In the genomic region with DNA sequence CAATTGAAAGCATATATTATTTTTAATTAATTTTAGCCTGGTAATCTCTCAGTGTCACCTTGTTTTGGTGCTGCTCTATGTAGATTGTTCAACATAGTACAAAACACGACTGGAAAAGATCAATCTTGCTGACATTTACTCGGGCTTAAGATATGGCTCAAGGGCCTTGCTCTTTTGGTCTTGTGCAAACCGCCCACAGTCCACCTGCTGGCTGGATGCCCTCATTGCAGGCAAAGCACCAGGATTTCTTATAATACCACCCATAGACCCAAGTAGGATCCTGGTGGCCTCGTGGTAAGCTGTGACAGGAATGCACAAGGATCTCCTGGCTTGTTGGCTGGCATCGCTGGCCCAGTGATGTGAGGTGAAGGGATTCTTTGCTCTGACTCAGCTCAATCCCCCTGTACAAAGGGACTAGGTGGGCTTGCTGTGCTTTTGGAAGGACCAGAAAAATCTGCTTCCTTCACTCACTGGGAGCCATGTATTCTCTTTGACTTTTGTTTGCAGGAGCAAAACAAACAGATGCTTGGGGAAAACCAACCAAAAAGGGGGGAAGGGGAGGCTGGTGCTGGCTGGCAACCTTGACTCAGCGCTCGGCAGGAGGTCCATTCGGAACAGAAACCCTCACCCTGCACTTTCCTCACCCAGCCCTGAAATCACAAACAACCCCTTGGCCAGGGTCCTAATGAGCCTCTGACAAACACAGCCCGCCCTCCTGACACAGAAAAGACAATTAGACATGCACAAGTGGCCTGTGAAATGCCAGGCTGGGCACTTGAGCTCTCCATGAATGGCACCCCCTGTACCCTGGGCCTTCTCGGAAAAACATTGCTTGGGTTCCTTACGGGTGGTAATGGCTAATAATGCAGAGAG, we compare ENCODE assay signal across 1 cellular context.
TF ChIP-seq lines count a peak whose summit lies in the region.

No MANE protein-coding gene starts in this region.

TF ChIP-seq in HepG2, 621 proteins besides CTCF, POLR2A, EP300 and RAD21 (continued from another document and continues in another):
- TF ChIP-seq, protein P1, sequence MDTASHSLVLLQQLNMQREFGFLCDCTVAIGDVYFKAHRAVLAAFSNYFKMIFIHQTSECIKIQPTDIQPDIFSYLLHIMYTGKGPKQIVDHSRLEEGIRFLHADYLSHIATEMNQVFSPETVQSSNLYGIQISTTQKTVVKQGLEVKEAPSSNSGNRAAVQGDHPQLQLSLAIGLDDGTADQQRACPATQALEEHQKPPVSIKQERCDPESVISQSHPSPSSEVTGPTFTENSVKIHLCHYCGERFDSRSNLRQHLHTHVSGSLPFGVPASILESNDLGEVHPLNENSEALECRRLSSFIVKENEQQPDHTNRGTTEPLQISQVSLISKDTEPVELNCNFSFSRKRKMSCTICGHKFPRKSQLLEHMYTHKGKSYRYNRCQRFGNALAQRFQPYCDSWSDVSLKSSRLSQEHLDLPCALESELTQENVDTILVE (CRISPR knock-in tag; IDR thresholded peaks at IDR 0.05): no peak
- TF ChIP-seq ZNF772 (CRISPR knock-in tag; IDR thresholded peaks at IDR 0.05) (no peak), YY1 (IDR thresholded peaks at IDR 0.05; ENCODE audit: insufficient read depth, insufficient replicate concordance, low read depth, low read length) (no peak), ZNF781 (CRISPR knock-in tag; IDR thresholded peaks at IDR 0.05; ENCODE audit: borderline replicate concordance, not compliant biosample characterization) (no peak), SMARCE1 (IDR thresholded peaks at IDR 0.05; ENCODE audit: borderline replicate concordance) (no peak), ZNF605 (CRISPR knock-in tag; IDR thresholded peaks at IDR 0.05) (no peak), SIN3B (IDR thresholded peaks at IDR 0.05; ENCODE audit: low read length) (no peak), KLF12 (CRISPR knock-in tag; IDR thresholded peaks at IDR 0.05; ENCODE audit: borderline replicate concordance) (peak; percentile 95; the same call in 1 of the 2 replicates), PITX1 (CRISPR knock-in tag; IDR thresholded peaks at IDR 0.05) (no peak), JUNB (CRISPR knock-in tag; IDR thresholded peaks at IDR 0.05; ENCODE audit: borderline replicate concordance) (no peak), ZNF143 (CRISPR knock-in tag; IDR thresholded peaks at IDR 0.05) (no peak), ZNF232 (CRISPR knock-in tag; IDR thresholded peaks at IDR 0.05; ENCODE audit: borderline replicate concordance) (no peak), MIXL1 (CRISPR knock-in tag; IDR thresholded peaks at IDR 0.05) (no peak), ZNF34 (CRISPR knock-in tag; IDR thresholded peaks at IDR 0.05; ENCODE audit: borderline replicate concordance) (no peak), ZBTB21 (CRISPR knock-in tag; IDR thresholded peaks at IDR 0.05) (no peak), KLF13 (CRISPR knock-in tag; IDR thresholded peaks at IDR 0.05) (no peak), ZNF234 (CRISPR knock-in tag; conservative IDR thresholded peaks at IDR 0.05) (no peak), REPIN1 (CRISPR knock-in tag; IDR thresholded peaks at IDR 0.05; ENCODE audit: borderline replicate concordance, low read depth) (0 out of 2 replicates have a peak, but pooled peaks have one; percentile 38), NFATC3 (CRISPR knock-in tag; IDR thresholded peaks at IDR 0.05) (no peak), TRIM24 (CRISPR knock-in tag; IDR thresholded peaks at IDR 0.05) (no peak), TOE1 (CRISPR knock-in tag; IDR thresholded peaks at IDR 0.05) (no peak), SNRNP70 (IDR thresholded peaks at IDR 0.05; ENCODE audit: low read depth, low read length) (no peak), XBP1 (CRISPR knock-in tag; IDR thresholded peaks at IDR 0.05) (no peak), LCORL (IDR thresholded peaks at IDR 0.05) (no peak), LCORL (CRISPR knock-in tag; IDR thresholded peaks at IDR 0.05) (peak; percentile 26; the same call in 1 of the 2 replicates), KDM4B (CRISPR knock-in tag; IDR thresholded peaks at IDR 0.05) (no peak), KLF16 (CRISPR knock-in tag; IDR thresholded peaks at IDR 0.05) (peak in 1 of 2 experiments; percentile 55; a peak in 2 of 4 replicates), SP5 (CRISPR knock-in tag; IDR thresholded peaks at IDR 0.05; ENCODE audit: borderline replicate concordance, low read depth) (no peak), ZNF136 (CRISPR knock-in tag; IDR thresholded peaks at IDR 0.05; ENCODE audit: low read depth) (no peak), SATB2 (CRISPR knock-in tag; IDR thresholded peaks at IDR 0.05) (no peak), ZNF614 (CRISPR knock-in tag; IDR thresholded peaks at IDR 0.05; ENCODE audit: borderline replicate concordance) (no peak), SIX1 (CRISPR knock-in tag; IDR thresholded peaks at IDR 0.05; ENCODE audit: borderline replicate concordance) (0 out of 2 replicates have a peak, but pooled peaks have one; percentile 12), ZNF773 (CRISPR knock-in tag; IDR thresholded peaks at IDR 0.05; ENCODE audit: borderline replicate concordance) (no peak), ZNF7 (CRISPR knock-in tag; IDR thresholded peaks at IDR 0.05) (no peak), GATAD1 (CRISPR knock-in tag; IDR thresholded peaks at IDR 0.05) (no peak; the same call in 1 of the 2 replicates), DPF2 (CRISPR knock-in tag; IDR thresholded peaks at IDR 0.05; ENCODE audit: borderline replicate concordance, low read depth) (no peak), ZFP36 (IDR thresholded peaks at IDR 0.05; ENCODE audit: borderline replicate concordance, low read depth, low read length, partially characterized antibody) (no peak), ZFP1 (CRISPR knock-in tag; IDR thresholded peaks at IDR 0.05) (no peak), FOXO1 (CRISPR knock-in tag; IDR thresholded peaks at IDR 0.05) (peak; percentile 28), JDP2 (CRISPR knock-in tag; IDR thresholded peaks at IDR 0.05; ENCODE audit: borderline replicate concordance) (no peak), TBX2 (CRISPR knock-in tag; IDR thresholded peaks at IDR 0.05; ENCODE audit: borderline replicate concordance) (no peak), ZNF713 (CRISPR knock-in tag; IDR thresholded peaks at IDR 0.05) (0 out of 2 replicates have a peak, but pooled peaks have one; percentile 81)
- TF ChIP-seq, protein P2, sequence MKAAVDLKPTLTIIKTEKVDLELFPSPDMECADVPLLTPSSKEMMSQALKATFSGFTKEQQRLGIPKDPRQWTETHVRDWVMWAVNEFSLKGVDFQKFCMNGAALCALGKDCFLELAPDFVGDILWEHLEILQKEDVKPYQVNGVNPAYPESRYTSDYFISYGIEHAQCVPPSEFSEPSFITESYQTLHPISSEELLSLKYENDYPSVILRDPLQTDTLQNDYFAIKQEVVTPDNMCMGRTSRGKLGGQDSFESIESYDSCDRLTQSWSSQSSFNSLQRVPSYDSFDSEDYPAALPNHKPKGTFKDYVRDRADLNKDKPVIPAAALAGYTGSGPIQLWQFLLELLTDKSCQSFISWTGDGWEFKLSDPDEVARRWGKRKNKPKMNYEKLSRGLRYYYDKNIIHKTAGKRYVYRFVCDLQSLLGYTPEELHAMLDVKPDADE (CRISPR knock-in tag; IDR thresholded peaks at IDR 0.05): no peak
- TF ChIP-seq, protein P3, sequence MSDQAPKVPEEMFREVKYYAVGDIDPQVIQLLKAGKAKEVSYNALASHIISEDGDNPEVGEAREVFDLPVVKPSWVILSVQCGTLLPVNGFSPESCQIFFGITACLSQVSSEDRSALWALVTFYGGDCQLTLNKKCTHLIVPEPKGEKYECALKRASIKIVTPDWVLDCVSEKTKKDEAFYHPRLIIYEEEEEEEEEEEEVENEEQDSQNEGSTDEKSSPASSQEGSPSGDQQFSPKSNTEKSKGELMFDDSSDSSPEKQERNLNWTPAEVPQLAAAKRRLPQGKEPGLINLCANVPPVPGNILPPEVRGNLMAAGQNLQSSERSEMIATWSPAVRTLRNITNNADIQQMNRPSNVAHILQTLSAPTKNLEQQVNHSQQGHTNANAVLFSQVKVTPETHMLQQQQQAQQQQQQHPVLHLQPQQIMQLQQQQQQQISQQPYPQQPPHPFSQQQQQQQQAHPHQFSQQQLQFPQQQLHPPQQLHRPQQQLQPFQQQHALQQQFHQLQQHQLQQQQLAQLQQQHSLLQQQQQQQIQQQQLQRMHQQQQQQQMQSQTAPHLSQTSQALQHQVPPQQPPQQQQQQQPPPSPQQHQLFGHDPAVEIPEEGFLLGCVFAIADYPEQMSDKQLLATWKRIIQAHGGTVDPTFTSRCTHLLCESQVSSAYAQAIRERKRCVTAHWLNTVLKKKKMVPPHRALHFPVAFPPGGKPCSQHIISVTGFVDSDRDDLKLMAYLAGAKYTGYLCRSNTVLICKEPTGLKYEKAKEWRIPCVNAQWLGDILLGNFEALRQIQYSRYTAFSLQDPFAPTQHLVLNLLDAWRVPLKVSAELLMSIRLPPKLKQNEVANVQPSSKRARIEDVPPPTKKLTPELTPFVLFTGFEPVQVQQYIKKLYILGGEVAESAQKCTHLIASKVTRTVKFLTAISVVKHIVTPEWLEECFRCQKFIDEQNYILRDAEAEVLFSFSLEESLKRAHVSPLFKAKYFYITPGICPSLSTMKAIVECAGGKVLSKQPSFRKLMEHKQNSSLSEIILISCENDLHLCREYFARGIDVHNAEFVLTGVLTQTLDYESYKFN (CRISPR knock-in tag; conservative IDR thresholded peaks at IDR 0.05): peak; percentile 36; the same call in 1 of the 2 replicates
- TF ChIP-seq, protein P4, sequence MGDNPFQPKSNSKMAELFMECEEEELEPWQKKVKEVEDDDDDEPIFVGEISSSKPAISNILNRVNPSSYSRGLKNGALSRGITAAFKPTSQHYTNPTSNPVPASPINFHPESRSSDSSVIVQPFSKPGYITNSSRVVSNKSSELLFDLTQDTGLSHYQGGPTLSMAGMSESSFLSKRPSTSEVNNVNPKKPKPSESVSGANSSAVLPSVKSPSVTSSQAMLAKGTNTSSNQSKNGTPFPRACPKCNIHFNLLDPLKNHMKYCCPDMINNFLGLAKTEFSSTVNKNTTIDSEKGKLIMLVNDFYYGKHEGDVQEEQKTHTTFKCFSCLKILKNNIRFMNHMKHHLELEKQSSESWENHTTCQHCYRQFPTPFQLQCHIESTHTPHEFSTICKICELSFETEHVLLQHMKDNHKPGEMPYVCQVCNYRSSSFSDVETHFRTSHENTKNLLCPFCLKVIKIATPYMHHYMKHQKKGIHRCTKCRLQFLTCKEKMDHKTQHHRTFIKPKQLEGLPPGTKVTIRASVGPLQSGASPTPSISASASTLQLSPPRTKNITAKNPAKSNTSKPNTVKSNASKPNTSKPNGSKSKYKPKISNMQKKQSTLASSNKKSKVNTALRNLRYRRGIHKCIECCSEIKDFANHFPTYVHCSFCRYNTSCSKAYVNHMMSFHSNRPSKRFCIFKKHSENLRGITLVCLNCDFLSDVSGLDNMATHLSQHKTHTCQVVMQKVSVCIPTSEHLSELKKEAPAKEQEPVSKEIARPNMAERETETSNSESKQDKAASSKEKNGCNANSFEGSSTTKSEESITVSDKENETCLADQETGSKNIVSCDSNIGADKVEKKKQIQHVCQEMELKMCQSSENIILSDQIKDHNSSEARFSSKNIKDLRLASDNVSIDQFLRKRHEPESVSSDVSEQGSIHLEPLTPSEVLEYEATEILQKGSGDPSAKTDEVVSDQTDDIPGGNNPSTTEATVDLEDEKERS (CRISPR knock-in tag; IDR thresholded peaks at IDR 0.05): no peak
- TF ChIP-seq, protein P5, sequence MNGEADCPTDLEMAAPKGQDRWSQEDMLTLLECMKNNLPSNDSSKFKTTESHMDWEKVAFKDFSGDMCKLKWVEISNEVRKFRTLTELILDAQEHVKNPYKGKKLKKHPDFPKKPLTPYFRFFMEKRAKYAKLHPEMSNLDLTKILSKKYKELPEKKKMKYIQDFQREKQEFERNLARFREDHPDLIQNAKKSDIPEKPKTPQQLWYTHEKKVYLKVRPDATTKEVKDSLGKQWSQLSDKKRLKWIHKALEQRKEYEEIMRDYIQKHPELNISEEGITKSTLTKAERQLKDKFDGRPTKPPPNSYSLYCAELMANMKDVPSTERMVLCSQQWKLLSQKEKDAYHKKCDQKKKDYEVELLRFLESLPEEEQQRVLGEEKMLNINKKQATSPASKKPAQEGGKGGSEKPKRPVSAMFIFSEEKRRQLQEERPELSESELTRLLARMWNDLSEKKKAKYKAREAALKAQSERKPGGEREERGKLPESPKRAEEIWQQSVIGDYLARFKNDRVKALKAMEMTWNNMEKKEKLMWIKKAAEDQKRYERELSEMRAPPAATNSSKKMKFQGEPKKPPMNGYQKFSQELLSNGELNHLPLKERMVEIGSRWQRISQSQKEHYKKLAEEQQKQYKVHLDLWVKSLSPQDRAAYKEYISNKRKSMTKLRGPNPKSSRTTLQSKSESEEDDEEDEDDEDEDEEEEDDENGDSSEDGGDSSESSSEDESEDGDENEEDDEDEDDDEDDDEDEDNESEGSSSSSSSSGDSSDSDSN (CRISPR knock-in tag; IDR thresholded peaks at IDR 0.05): 0 out of 2 replicates have a peak, but pooled peaks have one; percentile 41
- TF ChIP-seq, protein P6, sequence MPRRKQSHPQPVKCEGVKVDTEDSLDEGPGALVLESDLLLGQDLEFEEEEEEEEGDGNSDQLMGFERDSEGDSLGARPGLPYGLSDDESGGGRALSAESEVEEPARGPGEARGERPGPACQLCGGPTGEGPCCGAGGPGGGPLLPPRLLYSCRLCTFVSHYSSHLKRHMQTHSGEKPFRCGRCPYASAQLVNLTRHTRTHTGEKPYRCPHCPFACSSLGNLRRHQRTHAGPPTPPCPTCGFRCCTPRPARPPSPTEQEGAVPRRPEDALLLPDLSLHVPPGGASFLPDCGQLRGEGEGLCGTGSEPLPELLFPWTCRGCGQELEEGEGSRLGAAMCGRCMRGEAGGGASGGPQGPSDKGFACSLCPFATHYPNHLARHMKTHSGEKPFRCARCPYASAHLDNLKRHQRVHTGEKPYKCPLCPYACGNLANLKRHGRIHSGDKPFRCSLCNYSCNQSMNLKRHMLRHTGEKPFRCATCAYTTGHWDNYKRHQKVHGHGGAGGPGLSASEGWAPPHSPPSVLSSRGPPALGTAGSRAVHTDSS (CRISPR knock-in tag; conservative IDR thresholded peaks at IDR 0.05): no peak
- TF ChIP-seq, protein P7, sequence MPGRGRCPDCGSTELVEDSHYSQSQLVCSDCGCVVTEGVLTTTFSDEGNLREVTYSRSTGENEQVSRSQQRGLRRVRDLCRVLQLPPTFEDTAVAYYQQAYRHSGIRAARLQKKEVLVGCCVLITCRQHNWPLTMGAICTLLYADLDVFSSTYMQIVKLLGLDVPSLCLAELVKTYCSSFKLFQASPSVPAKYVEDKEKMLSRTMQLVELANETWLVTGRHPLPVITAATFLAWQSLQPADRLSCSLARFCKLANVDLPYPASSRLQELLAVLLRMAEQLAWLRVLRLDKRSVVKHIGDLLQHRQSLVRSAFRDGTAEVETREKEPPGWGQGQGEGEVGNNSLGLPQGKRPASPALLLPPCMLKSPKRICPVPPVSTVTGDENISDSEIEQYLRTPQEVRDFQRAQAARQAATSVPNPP (CRISPR knock-in tag; IDR thresholded peaks at IDR 0.05): no peak
